In the genomic region with DNA sequence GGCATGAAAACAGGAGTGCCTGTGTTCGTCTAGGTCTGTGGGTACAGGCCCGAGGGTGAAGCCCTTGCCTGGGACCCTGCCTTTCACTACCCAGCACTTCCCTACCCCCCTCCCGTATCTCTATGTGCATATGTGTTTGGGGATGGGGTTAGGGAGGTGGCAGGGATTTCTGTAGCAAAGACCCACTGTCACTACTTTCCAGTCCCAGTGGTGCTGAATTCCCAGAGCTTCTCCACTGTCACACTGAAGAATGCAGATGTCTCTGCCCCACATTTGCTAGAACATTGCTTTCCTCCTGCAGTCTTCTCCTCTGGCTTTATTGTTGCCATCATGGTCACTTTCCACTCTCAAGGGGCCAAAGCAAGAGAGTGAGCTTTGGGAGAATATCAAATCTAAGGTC, we compare ENCODE assay signal across 23 cellular contexts.
"Had no signal": no experiment of that assay in that cellular context is flagged by ENCODE, and none has a peak within 500 bp of the region (broad histone marks: within the 10 kb centered on the region; RNA-seq: fewer than 3 reads in every experiment).

No MANE protein-coding gene starts in this region.

- H3K27me3 ChIP-seq: gastrocnemius medialis, hepatocyte, right atrium auricular region, sigmoid colon, spleen, testis, tibial artery had no signal

- H2AFZ ChIP-seq: hepatocyte had no signal

- H3K4me2 ChIP-seq: hepatocyte had no signal

- ATAC-seq: gastrocnemius medialis; left cardiac atrium; lower lobe of right lung; naive thymus-derived CD8-positive, alpha-beta T cell; stimulated activated memory B cell treated with anti-CD40 and anti-IgM and Interleukin-4, amounts not matched to agents 10 μg/mL and 1 μg/mL and 100 μg/mL, for 72 hours; stimulated activated naive CD8-positive, alpha-beta T cell treated with anti-CD3 and anti-CD28 coated beads, Interleukin-15, Interleukin-2, amounts not matched to agents 100 U/mL and 50 U/mL, for 24 hours had no signal

- H3K79me2 ChIP-seq: hepatocyte had no signal

- FAIRE-seq: islet of Langerhans had no signal

- H3K36me3 ChIP-seq: gastrocnemius medialis, left ventricle myocardium inferior, lower lobe of right lung, prostate gland, right atrium auricular region, sigmoid colon, spleen, tibial artery had no signal

- H3K4me3 ChIP-seq: gastrocnemius medialis, hepatocyte, left ventricle myocardium inferior, lower lobe of right lung, prostate gland, right atrium auricular region, sigmoid colon, skin epidermis, spleen, testis, tibial artery had no signal

- H3K9me3 ChIP-seq: gastrocnemius medialis, lower lobe of right lung, prostate gland, right atrium auricular region, sigmoid colon, testis had no signal

- DNase-seq: cortex of kidney; foreskin fibroblast; gastrocnemius medialis; head of caudate nucleus; left cardiac atrium; left ventricle myocardium inferior; lower lobe of right lung; naive thymus-derived CD8-positive, alpha-beta T cell; nephron progenitor cell; nucleus accumbens; sigmoid colon; spleen; stimulated activated CD4-positive, alpha-beta T cell treated with anti-CD3 and anti-CD28 coated beads, Interleukin-4, amount 100 ng/mL, for 4 hours; stimulated activated naive CD8-positive, alpha-beta T cell treated with anti-CD3 and anti-CD28 coated beads, Interleukin-15, Interleukin-2, amounts not matched to agents 100 U/mL and 50 U/mL, for 24 hours; substantia nigra; testis; tibial artery had no signal

- H3K27ac ChIP-seq: gastrocnemius medialis, hepatocyte, left ventricle myocardium inferior, lower lobe of right lung, prostate gland, right atrium auricular region, sigmoid colon, skin epidermis, spleen, testis, tibial artery had no signal

- H3K4me1 ChIP-seq: gastrocnemius medialis, left ventricle myocardium inferior, lower lobe of right lung, prostate gland, right atrium auricular region, sigmoid colon, spleen, testis, tibial artery had no signal
